Comparison of ENCODE assay signal across 22 cellular contexts in genomic region chr13:51009597-51009996, GRCh38.
"Had no signal": no experiment of that assay in that cellular context is flagged by ENCODE, and none has a peak within 500 bp of the region (broad histone marks: within the 10 kb centered on the region; RNA-seq: fewer than 3 reads in every experiment).

No MANE protein-coding gene starts in this region.

- H3K27ac ChIP-seq: coronary artery, dorsolateral prefrontal cortex, esophagus muscularis mucosa, foreskin keratinocyte, gastroesophageal sphincter, heart left ventricle, left lung, lower lobe of right lung had no signal

- H3K9me3 ChIP-seq: lower lobe of right lung had no signal

- FAIRE-seq: colon, endothelial cell of umbilical vein, frontal cortex, islet of Langerhans, keratinocyte had no signal

- H3K4me1 ChIP-seq: esophagus muscularis mucosa, foreskin keratinocyte, left lung, lower lobe of right lung had no signal

- H3K27me3 ChIP-seq: esophagus muscularis mucosa, gastroesophageal sphincter, heart left ventricle, left lung had no signal

- H3K36me3 ChIP-seq: esophagus muscularis mucosa, gastroesophageal sphincter, heart left ventricle, left lung, lower lobe of right lung had no signal

- DNase-seq: dermis blood vessel endothelial cell; dorsolateral prefrontal cortex; effector CD4-positive, alpha-beta T cell; effector memory CD4-positive, alpha-beta T cell; foreskin keratinocyte; heart left ventricle; hippocampal formation; left cardiac atrium; left lung; left ventricle myocardium superior; lower lobe of right lung; mesenchymal stem cell; mucosa of descending colon; naive B cell had no signal

- ATAC-seq: foreskin keratinocyte, gastroesophageal sphincter, heart left ventricle, left cardiac atrium, left lung, left ventricle myocardium superior, lower lobe of right lung, mucosa of descending colon had no signal

- H3K4me3 ChIP-seq: coronary artery, dorsolateral prefrontal cortex, esophagus muscularis mucosa, gastroesophageal sphincter, heart left ventricle, left lung, lower lobe of right lung, mucosa of descending colon had no signal
